Comparison of ENCODE assay signal across 8 cellular contexts in the genomic region with DNA sequence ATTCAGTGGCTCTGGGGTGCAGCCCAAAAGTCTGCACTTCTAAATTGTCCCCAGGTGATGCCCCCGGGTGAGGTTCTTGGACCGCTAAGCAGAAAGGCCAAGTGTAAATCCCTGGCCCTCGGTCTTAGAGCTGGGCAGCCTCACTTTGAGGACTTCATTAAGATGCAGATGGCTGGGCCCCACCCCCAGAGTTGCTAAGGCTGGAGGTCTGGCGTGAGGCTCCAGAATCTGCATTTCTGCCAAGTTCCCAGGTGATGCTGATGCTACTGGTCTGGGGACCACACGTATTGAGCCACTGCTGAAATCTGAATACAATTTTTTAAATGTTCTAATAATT. TPM values are rescaled to one million over a fixed set of nuclear protein-coding genes. Genes with fewer than 3 reads are reported as not detected.
DNase-seq lines count a peak whose midpoint lies in the region; ATAC-seq and TF ChIP-seq lines count a peak whose summit lies in the region.

No MANE protein-coding gene starts in this region.

- DNase-seq in A673 (ENCODE audit: low spot score), result no peak
- DNase-seq in brain microvascular endothelial cell, result no peak
- DNase-seq in mesothelial cell of epicardium (ENCODE audit: low spot score in 2 of 2, unreplicated experiment in 2 of 2), result no peak
- DNase-seq in NK-92 (lab: John Stamatoyannopoulos, UW; ENCODE audit: unreplicated experiment), result no peak
- no peak for DNase-seq in middle frontal gyrus (ENCODE audit: extremely low spot score, low spot score)
- no peak for DNase-seq in AML-193 (lab: John Stamatoyannopoulos, UW)

- ATAC-seq in HG03354 (IDR thresholded peaks at IDR 0.05; ENCODE audit: poor library complexity, severe bottlenecking, unreplicated experiment), result no peak

- H3K4me3 Mint-ChIP-seq in mesothelial cell of epicardium, result peak overlapping the region; percentile 96

- no peak overlapping the region for H3K27ac Mint-ChIP-seq in mesothelial cell of epicardium

- H3K27me3 ChIP-seq in A673 (replicated peaks; ENCODE audit: insufficient read depth, low read depth, low read length, poor library complexity) (no peaks in the 10 kb centered on the region), HUES6 (ENCODE audit: control insufficient read depth, insufficient read depth, low read length) (peaks cover 15% of the 10 kb centered on the region), brain microvascular endothelial cell (replicated peaks) (no peaks in the 10 kb centered on the region)

- POLR2A ChIA-PET in A673 (lab: Charles Lee; ENCODE audit: low non-redundant PET), result no interaction called here

- H3K9me3 ChIP-seq in A673 (ENCODE audit: low read depth, low read length, poor library complexity, severe bottlenecking) (no peaks in the 10 kb centered on the region), HUES6 (ENCODE audit: control insufficient read depth, insufficient read depth, low read depth, low read length) (no peaks in the 10 kb centered on the region)

- H3K4me1 ChIP-seq in A673 (ENCODE audit: insufficient read depth, low read length, poor library complexity, severe bottlenecking) (peaks cover 16% of the 10 kb centered on the region), HUES6 (ENCODE audit: control insufficient read depth, insufficient read depth, low read length) (peaks cover 9% of the 10 kb centered on the region)

- in situ Hi-C loops in brain microvascular endothelial cell (cut with HindIII; ENCODE audit: low pct_ligation_motif_present, low sequenced_read_pairs), result no loop called here

- H3K27ac ChIP-seq in A673 (ENCODE audit: low read depth, low read length, poor library complexity, severe bottlenecking) (no peak overlapping the region), HUES6 (ENCODE audit: low read depth, low read length) (no peak overlapping the region), brain microvascular endothelial cell (no peak overlapping the region)

- CTCF ChIA-PET in A673 (lab: Charles Lee), result no interaction called here

- H3K4me3 ChIP-seq in A673 (ENCODE audit: low read depth, low read length, poor library complexity, severe bottlenecking), result peak overlapping the region; percentile 91
- H3K4me3 ChIP-seq in HUES6 (ENCODE audit: low read depth, low read length), result peak overlapping the region; percentile 65
- H3K4me3 ChIP-seq in brain microvascular endothelial cell (ENCODE audit: low read depth, low read length), result peak overlapping the region; percentile 68

- no peaks in the 10 kb centered on the region for H3K9me3 Mint-ChIP-seq in mesothelial cell of epicardium

- BruUV-seq in A673 (replicated peaks; lab: Mats Ljungman, UMichigan), result no TSS peak

- H3K27me3 Mint-ChIP-seq in mesothelial cell of epicardium (ENCODE audit: low read depth), result peaks cover 14% of the 10 kb centered on the region

- H3K36me3 ChIP-seq in A673 (ENCODE audit: insufficient read depth, low read length, poor library complexity, severe bottlenecking) (no peaks in the 10 kb centered on the region), HUES6 (ENCODE audit: control insufficient read depth, insufficient read depth, low read length) (no peaks in the 10 kb centered on the region), brain microvascular endothelial cell (replicated peaks) (no peaks in the 10 kb centered on the region)

- no peaks in the 10 kb centered on the region for H3K36me3 Mint-ChIP-seq in mesothelial cell of epicardium

- H3K9ac ChIP-seq in HUES6 (ENCODE audit: low read length), result no peak overlapping the region

- intact Hi-C loops in A673 (cut with micrococcal nuclease; ENCODE audit: unreplicated experiment), result no loop called here

- TF ChIP-seq CTCF in A673 (conservative IDR thresholded peaks at IDR 0.05; ENCODE audit: low read depth, low read length) (no peak), brain microvascular endothelial cell (IDR thresholded peaks at IDR 0.05; ENCODE audit: low read depth, low read length, missing control alignments) (no peak), mesothelial cell of epicardium (IDR thresholded peaks at IDR 0.05; ENCODE audit: unreplicated experiment) (no peak)

- peaks cover 17% of the 10 kb centered on the region for H3K4me1 Mint-ChIP-seq in mesothelial cell of epicardium

RNA-seq across cellular contexts. Expression of a gene that starts 0.7 kb away (rescaled TPM):
- 29.4 and 31.5 TPM in 2 replicates for total RNA-seq in A673 (2021)
- total RNA-seq in mesothelial cell of epicardium, result 33.7 to 35.5 TPM (median 34.7 TPM) in 3 replicates
